Comparison of ENCODE assay signal across 12 cellular contexts in the genomic region with DNA sequence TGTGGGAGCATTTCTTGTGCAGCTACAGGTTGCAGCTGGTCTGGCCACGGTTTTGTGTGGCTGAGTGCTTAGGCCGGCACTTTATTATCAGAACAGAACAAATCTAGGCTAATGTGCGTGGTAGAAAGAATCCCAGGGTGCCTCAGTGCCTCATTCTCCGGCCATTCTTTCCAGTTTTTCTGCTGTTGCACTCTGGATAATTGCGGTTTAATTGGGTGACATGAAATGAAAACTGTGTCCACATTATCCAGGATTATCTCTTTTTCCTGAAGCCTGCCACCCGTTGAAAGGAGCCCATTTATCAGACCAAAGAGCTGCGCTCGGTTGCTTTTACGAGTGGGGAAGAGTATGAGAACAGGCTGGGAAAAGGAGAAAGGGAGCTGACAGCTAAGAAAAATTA.
"Had no signal": no experiment of that assay in that cellular context is flagged by ENCODE, and none has a peak within 500 bp of the region (broad histone marks: within the 10 kb centered on the region; RNA-seq: fewer than 3 reads in every experiment).

No MANE protein-coding gene starts in this region.

- H3K9me3 Mint-ChIP-seq: natural killer cell had no signal

- H3K4me1 Mint-ChIP-seq: natural killer cell had no signal

- H3K4me3 Mint-ChIP-seq: activated CD8-positive, alpha-beta T cell treated with anti-CD3 and anti-CD28 coated beads, Interleukin-2, amount 10 ng/mL, durations not matched to agents 7 days and 5 days; natural killer cell had no signal

- ATAC-seq: activated CD8-positive, alpha-beta T cell treated with anti-CD3 and anti-CD28 coated beads, Interleukin-2, amount 10 ng/mL, durations not matched to agents 7 days and 5 days; heart right ventricle; left lung; natural killer cell had no signal

- H3K27me3 ChIP-seq: colonic mucosa, left lung, stomach had no signal

- H3K36me3 Mint-ChIP-seq: natural killer cell had no signal

- H3K4me3 ChIP-seq: colonic mucosa, heart right ventricle, left lung, stomach, thoracic aorta had no signal

- H3K4me1 ChIP-seq: colonic mucosa, left lung had no signal

- H3K27ac ChIP-seq: colonic mucosa, heart right ventricle, left lung, stomach, thoracic aorta had no signal

- DNase-seq: activated CD4-positive, alpha-beta T cell treated with anti-CD3 and anti-CD28 coated beads for 1 hour; activated CD8-positive, alpha-beta memory T cell treated with anti-CD3 and anti-CD28 coated beads, Interleukin-2, amount 50 U/mL, for 48 hours; activated CD8-positive, alpha-beta T cell treated with anti-CD3 and anti-CD28 coated beads, Interleukin-2, amount 10 ng/mL, durations not matched to agents 7 days and 5 days; aorta; colonic mucosa; effector CD4-positive, alpha-beta T cell; heart right ventricle; left lung; natural killer cell; stimulated activated CD4-positive, alpha-beta T cell treated with anti-CD3 and anti-CD28 coated beads, Interleukin-4, amount 100 ng/mL, for 4 hours; stomach had no signal

- H3K9me3 ChIP-seq: colonic mucosa, heart right ventricle, left lung, stomach, thoracic aorta had no signal

- H3K36me3 ChIP-seq: colonic mucosa, heart right ventricle, left lung, stomach, thoracic aorta had no signal

- H3K27ac Mint-ChIP-seq: activated CD8-positive, alpha-beta T cell treated with anti-CD3 and anti-CD28 coated beads, Interleukin-2, amount 10 ng/mL, durations not matched to agents 7 days and 5 days; natural killer cell had no signal
